8 cellular contexts compared by ENCODE assay signal in genomic region chr19:3358919-3359849, GRCh38. TPM values are rescaled to one million over a fixed set of nuclear protein-coding genes. Genes with fewer than 3 reads are reported as not detected.
DNase-seq lines count a peak whose midpoint lies in the region; ATAC-seq and TF ChIP-seq lines count a peak whose summit lies in the region.

No MANE protein-coding gene starts in this region.

- DNase-seq in NCI-H1417 (lab: John Stamatoyannopoulos, UW) (peak; percentile 66 to 75 (median 71)), NCI-H1417 treated with DMSO at 0.1 percent for 48 hours (lab: John Stamatoyannopoulos, UW) (no peak), NB4 (ENCODE audit: low read depth) (peak; percentile 59), activated T-cell treated with anti-CD3 and anti-CD28 coated beads for 48 hours (ENCODE audit: low read depth) (peak; percentile 43), superior temporal gyrus (ENCODE audit: extremely low spot score) (peak; percentile 59)
- DNase-seq in natural killer cell treated with Interleukin-12 subunit alpha and Interleukin-12 subunit beta and Interleukin-15 and Interleukin-18, amount 100 ng/mL, for 72 hours (ENCODE audit: low spot score): peak; percentile 84

- peaks cover 30 to 36% of the 10 kb centered on the region in 2 donors for H3K4me1 Mint-ChIP-seq in natural killer cell treated with Interleukin-12 subunit alpha and Interleukin-12 subunit beta and Interleukin-15 and Interleukin-18, amount 100 ng/mL, for 72 hours (ENCODE audit: low read depth in 2 of 2)

- H3K36me3 Mint-ChIP-seq in natural killer cell treated with Interleukin-12 subunit alpha and Interleukin-12 subunit beta and Interleukin-15 and Interleukin-18, amount 100 ng/mL, for 72 hours: no peaks in the 10 kb centered on the region

- peak overlapping the region in 1 of 2 donors; percentile 50 for H3K27ac Mint-ChIP-seq in natural killer cell treated with Interleukin-12 subunit alpha and Interleukin-12 subunit beta and Interleukin-15 and Interleukin-18, amount 100 ng/mL, for 72 hours

- TF ChIP-seq POLR2A in NB4 (IDR thresholded peaks at IDR 0.05; ENCODE audit: extremely low read depth, insufficient read length): no peak

- no peaks in the 10 kb centered on the region for H3K9me3 Mint-ChIP-seq in natural killer cell treated with Interleukin-12 subunit alpha and Interleukin-12 subunit beta and Interleukin-15 and Interleukin-18, amount 100 ng/mL, for 72 hours

- peak; percentile 39 for ATAC-seq in esophagus mucosa
- peak; percentile 65 to 75 for ATAC-seq in natural killer cell treated with Interleukin-12 subunit alpha and Interleukin-12 subunit beta and Interleukin-15 and Interleukin-18, amount 100 ng/mL, for 72 hours
- no peak for ATAC-seq in GM18870 (IDR thresholded peaks at IDR 0.05; ENCODE audit: unreplicated experiment)

- H3K27me3 Mint-ChIP-seq in natural killer cell treated with Interleukin-12 subunit alpha and Interleukin-12 subunit beta and Interleukin-15 and Interleukin-18, amount 100 ng/mL, for 72 hours: no peaks in the 10 kb centered on the region

- peak overlapping the region; percentile 40 for H3K4me3 ChIP-seq in NB4 (ENCODE audit: low read depth, low read length)

- H3K4me3 Mint-ChIP-seq in natural killer cell treated with Interleukin-12 subunit alpha and Interleukin-12 subunit beta and Interleukin-15 and Interleukin-18, amount 100 ng/mL, for 72 hours: peak overlapping the region; percentile 85

- no peak for TF ChIP-seq CTCF in NB4 (IDR thresholded peaks at IDR 0.05; ENCODE audit: low read depth, low read length)

RNA-seq across cellular contexts. Expression of gene NFIC, which starts 7.2 kb away (rescaled TPM):
- 68.2 TPM for total RNA-seq in esophagus mucosa
- total RNA-seq in natural killer cell treated with Interleukin-12 subunit alpha and Interleukin-12 subunit beta and Interleukin-15 and Interleukin-18, amount 100 ng/mL, for 72 hours: 10 to 100 TPM; 21.4 to 41.7 TPM
